Comparison of ENCODE assay signal across 9 cellular contexts in the genomic region with DNA sequence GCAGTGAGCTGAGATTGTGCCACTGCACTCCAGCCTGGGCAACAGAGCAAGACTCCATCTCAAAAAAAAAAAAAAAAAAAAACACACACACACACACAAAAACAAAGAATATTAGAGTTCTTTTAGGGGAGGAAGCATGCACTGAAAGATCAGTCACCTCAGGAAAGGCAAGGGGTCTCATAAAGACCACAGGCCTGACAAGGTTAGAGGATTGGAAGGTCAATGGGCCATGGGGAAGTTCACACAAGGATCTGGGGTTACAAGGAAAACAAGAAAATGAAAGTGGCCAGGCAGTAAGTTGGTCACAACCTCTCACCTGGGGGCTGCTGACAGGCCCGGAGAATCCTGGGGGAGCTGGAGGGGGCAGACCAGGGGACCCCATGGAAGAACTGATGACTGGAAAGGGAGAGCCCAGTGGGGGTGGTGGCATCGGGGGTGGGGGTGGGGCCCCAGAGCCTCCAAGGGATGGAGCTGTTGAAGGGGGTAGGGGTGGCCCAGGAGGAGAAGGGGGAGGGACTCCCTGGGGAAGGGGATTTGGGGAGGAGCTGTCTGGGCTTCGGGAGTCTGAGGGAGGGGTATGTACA. TPM values are rescaled to one million over a fixed set of nuclear protein-coding genes. Genes with fewer than 3 reads are reported as not detected.
DNase-seq lines count a peak whose midpoint lies in the region; ATAC-seq and TF ChIP-seq lines count a peak whose summit lies in the region.
"Had no signal": no experiment of that assay in that cellular context is flagged by ENCODE, and none has a peak within 500 bp of the region (broad histone marks: within the 10 kb centered on the region; RNA-seq: fewer than 3 reads in every experiment).

No MANE protein-coding gene starts in this region.

- peak overlapping the region; percentile 88 for H3K27ac ChIP-seq in CD4-positive, alpha-beta memory T cell (ENCODE audit: low read depth, low read length)
- peak overlapping the region; percentile 98 for H3K27ac ChIP-seq in neutrophil
- H3K27ac ChIP-seq in SJCRH30 = no peak overlapping the region

- H3K36me3 Mint-ChIP-seq in CD4-positive, alpha-beta memory T cell = peaks cover 53 to 70% of the 10 kb centered on the region in 2 donors
- H3K36me3 Mint-ChIP-seq in effector memory CD8-positive, alpha-beta T cell (ENCODE audit: insufficient read depth) = peaks cover 67% of the 10 kb centered on the region

- ATAC-seq in effector memory CD8-positive, alpha-beta T cell (replicated peaks) = no peak
- no peak for ATAC-seq in HG03342 (IDR thresholded peaks at IDR 0.05; ENCODE audit: unreplicated experiment)

- peak overlapping the region; percentile 87 for H3K9ac ChIP-seq in NT2/D1 (ENCODE audit: insufficient read length, low read depth)

- CTCF ChIA-PET in CD4-positive, alpha-beta memory T cell (lab: Charles Lee; ENCODE audit: partially characterized antibody) = interaction anchor here (0.7 to 4.6 kb wide), 6 partner anchors 9 to 182 kb away, joined by 3 to 55 read pairs (median 7); a partner anchor contains a TSS

- H3K9me3 ChIP-seq in CD4-positive, alpha-beta memory T cell (ENCODE audit: control insufficient read depth in 1 of 2, low read length in 2 of 2) = no peaks in the 10 kb centered on the region
- H3K9me3 ChIP-seq in NT2/D1 (ENCODE audit: insufficient read depth, low read length) (no peaks in the 10 kb centered on the region), neutrophil (no peaks in the 10 kb centered on the region), SJCRH30 (replicated peaks) (no peaks in the 10 kb centered on the region)

- H3K4me3 ChIP-seq in CD4-positive, alpha-beta memory T cell (ENCODE audit: low read length in 2 of 2) = peak overlapping the region in 1 of 2 donors; percentile 99
- H3K4me3 ChIP-seq in NT2/D1 (ENCODE audit: insufficient read length, low read depth) (no peak overlapping the region), neutrophil (ENCODE audit: low read depth in 1 of 2, low read length in 1 of 2) (peak overlapping the region in 1 of 2 experiments; percentile 99), SJCRH30 (no peak overlapping the region)

- POLR2A ChIA-PET in CD4-positive, alpha-beta memory T cell (lab: Charles Lee; ENCODE audit: partially characterized antibody) = interaction anchor here (1.0 to 3.8 kb wide), 9 partner anchors 9 to 231 kb away, joined by 3 to 44 read pairs (median 5); a partner anchor contains a TSS

- intact Hi-C loops in CD4-positive, alpha-beta memory T cell (cut with micrococcal nuclease) = no loop called here

- H3K9me3 Mint-ChIP-seq in CD4-positive, alpha-beta memory T cell = peaks cover 0 to 2% (median 0%) of the 10 kb centered on the region in 8 donors
- no peaks in the 10 kb centered on the region for H3K9me3 Mint-ChIP-seq in effector memory CD8-positive, alpha-beta T cell

- H3K4me3 Mint-ChIP-seq in CD4-positive, alpha-beta memory T cell = peak overlapping the region; percentile 81 to 99 (median 98)
- H3K4me3 Mint-ChIP-seq in effector memory CD8-positive, alpha-beta T cell = peak overlapping the region; percentile 100

- no peaks in the 10 kb centered on the region for H3K27me3 Mint-ChIP-seq in CD4-positive, alpha-beta memory T cell
- no peaks in the 10 kb centered on the region for H3K27me3 Mint-ChIP-seq in effector memory CD8-positive, alpha-beta T cell

- peaks cover 36 to 68% (median 53%) of the 10 kb centered on the region in 4 donors for H3K4me1 Mint-ChIP-seq in CD4-positive, alpha-beta memory T cell
- peaks cover 57% of the 10 kb centered on the region in 2 donors for H3K4me1 Mint-ChIP-seq in effector memory CD8-positive, alpha-beta T cell (ENCODE audit: low read depth in 2 of 2)

- H3K27me3 ChIP-seq in CD4-positive, alpha-beta memory T cell (ENCODE audit: insufficient read depth, low read length) = no peaks in the 10 kb centered on the region
- H3K27me3 ChIP-seq in NT2/D1 (ENCODE audit: insufficient read depth, insufficient read length) = no peaks in the 10 kb centered on the region
- peaks cover 5% of the 10 kb centered on the region for H3K27me3 ChIP-seq in neutrophil
- no peaks in the 10 kb centered on the region for H3K27me3 ChIP-seq in SJCRH30

- peak overlapping the region; percentile 89 to 96 (median 93) for H3K27ac Mint-ChIP-seq in CD4-positive, alpha-beta memory T cell
- peak overlapping the region; percentile 99 for H3K27ac Mint-ChIP-seq in effector memory CD8-positive, alpha-beta T cell

- no peak for TF ChIP-seq CTCF in neutrophil (IDR thresholded peaks at IDR 0.05)
- TF ChIP-seq CTCF in GM13976 (IDR thresholded peaks at IDR 0.05; ENCODE audit: borderline replicate concordance, control extremely low read depth, extremely low read depth, insufficient read depth, missing control alignments) = no peak

- peak in 1 of 5 donors; percentile 18 for DNase-seq in CD4-positive, alpha-beta memory T cell
- DNase-seq in NT2/D1 (ENCODE audit: low read depth, low spot score) (no peak), C1 segment of cervical spinal cord (lab: John Stamatoyannopoulos, UW) (no peak), GM13976 (ENCODE audit: low spot score) (no peak), SJCRH30 (no peak)
- no peak for DNase-seq in effector memory CD8-positive, alpha-beta T cell
- DNase-seq: NCI-H1436 had no signal

- in situ Hi-C loops in GM13976 (cut with MboI; ENCODE audit: low sequenced_read_pairs, unreplicated experiment) = no loop called here

- H3K4me1 ChIP-seq in CD4-positive, alpha-beta memory T cell (ENCODE audit: insufficient read depth, low read length) = peaks cover 50% of the 10 kb centered on the region
- peaks cover 4% of the 10 kb centered on the region for H3K4me1 ChIP-seq in NT2/D1 (ENCODE audit: insufficient read depth, insufficient read length)
- H3K4me1 ChIP-seq in neutrophil (ENCODE audit: control insufficient read depth in 1 of 2, insufficient read depth in 1 of 2, low read depth in 1 of 2, low read length in 1 of 2) = peaks cover 29 to 34% of the 10 kb centered on the region in 2 experiments
- peaks cover 6% of the 10 kb centered on the region for H3K4me1 ChIP-seq in SJCRH30

- peaks cover 46% of the 10 kb centered on the region for H3K36me3 ChIP-seq in CD4-positive, alpha-beta memory T cell (ENCODE audit: insufficient read depth, low read length)
- H3K36me3 ChIP-seq in NT2/D1 (ENCODE audit: insufficient read depth, insufficient read length, low read length) (peaks cover 55% of the 10 kb centered on the region), neutrophil (peaks cover 67% of the 10 kb centered on the region), SJCRH30 (peaks cover 47% of the 10 kb centered on the region)

RNA-seq across cellular contexts. Expression of a gene that starts 1.5 kb away (rescaled TPM):
- 10 to 100 TPM; 89.2 to 94.3 TPM for total RNA-seq in CD4-positive, alpha-beta memory T cell
- polyA plus RNA-seq in CD4-positive, alpha-beta memory T cell = 10 to 100 TPM in 1 of 2 donors, 1 to 10 TPM in 1; 5.6 to 11.5 TPM
- 24.4 and 25.9 TPM in 2 replicates for total RNA-seq in SJCRH30 (2014; rRNA removed; shearing (Covaris generic))

RNA-seq across cellular contexts. Expression of a gene that starts 1.7 kb away (rescaled TPM):
- total RNA-seq in CD4-positive, alpha-beta memory T cell = 10 to 100 TPM; 40.8 to 40.9 TPM
- 10 to 100 TPM; 22.9 to 23.1 TPM for polyA plus RNA-seq in CD4-positive, alpha-beta memory T cell
- total RNA-seq in SJCRH30 (2014; rRNA removed; shearing (Covaris generic)) = 71.8 and 75.1 TPM in 2 replicates

RNA-seq across cellular contexts. Expression of a gene that starts 5.5 kb away (rescaled TPM):
- 10 to 100 TPM; 20.2 to 22.3 TPM for total RNA-seq in CD4-positive, alpha-beta memory T cell
- 10 to 100 TPM; 57.4 to 77.3 TPM for polyA plus RNA-seq in CD4-positive, alpha-beta memory T cell
- total RNA-seq in SJCRH30 (2014; rRNA removed; shearing (Covaris generic)) = 1.0 and 1.5 TPM in 2 replicates

RNA-seq across cellular contexts. Expression of a gene that starts 6.7 kb away (rescaled TPM):
- 1 to 10 TPM; 1.2 to 1.6 TPM for total RNA-seq in CD4-positive, alpha-beta memory T cell
- under 1 TPM; 0.40 to 0.49 TPM for polyA plus RNA-seq in CD4-positive, alpha-beta memory T cell
- 3.8 and 4.0 TPM in 2 replicates for total RNA-seq in SJCRH30 (2014; rRNA removed; shearing (Covaris generic))

RNA-seq across cellular contexts. Expression of a gene that starts 9.4 kb away (rescaled TPM):
- total RNA-seq in CD4-positive, alpha-beta memory T cell = 10 to 100 TPM; 36.8 to 38.4 TPM
- 1 to 10 TPM; 3.4 to 7.8 TPM for polyA plus RNA-seq in CD4-positive, alpha-beta memory T cell
- 14.9 and 16.4 TPM in 2 replicates for total RNA-seq in SJCRH30 (2014; rRNA removed; shearing (Covaris generic))
